In the genomic region with DNA sequence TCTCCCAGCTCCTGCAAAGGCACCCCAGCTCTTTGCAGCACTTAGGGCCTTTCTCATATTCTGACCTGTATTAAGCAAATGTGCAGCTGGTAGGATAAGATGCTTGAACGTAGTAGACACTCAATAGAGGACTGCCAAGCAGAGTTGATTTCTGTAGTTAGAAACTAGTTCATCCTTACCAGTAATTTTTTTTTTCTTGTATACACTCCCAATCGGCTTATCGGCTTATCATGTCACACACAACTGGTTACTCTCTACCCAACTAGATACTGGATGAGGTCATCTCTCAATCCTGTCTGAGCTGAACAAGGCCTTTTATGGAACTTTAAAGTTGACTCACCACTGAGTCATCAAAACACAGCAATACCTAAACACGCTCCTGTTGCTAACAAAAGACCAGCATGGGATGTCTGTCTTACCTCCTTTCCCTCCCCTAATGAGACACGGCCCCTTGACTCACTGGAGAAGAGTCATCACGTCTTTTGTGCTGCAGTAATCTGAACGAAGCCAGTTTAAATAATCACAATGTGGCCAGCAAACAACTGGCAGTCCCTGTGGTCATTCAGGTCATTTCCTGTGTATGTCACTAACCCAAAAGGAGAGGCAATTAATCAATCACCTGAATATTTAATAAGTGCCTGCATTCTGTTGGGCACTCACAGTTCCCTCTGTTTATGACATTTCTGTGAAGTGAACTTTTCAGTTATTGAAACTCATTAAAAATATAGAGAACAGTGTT, we compare ENCODE assay signal across 8 cellular contexts. TPM values are rescaled to one million over a fixed set of nuclear protein-coding genes. Genes with fewer than 3 reads are reported as not detected.
A peak's percentile ranks its signal among the peaks of the same experiment; 100 is the strongest.
DNase-seq lines count a peak whose midpoint lies in the region; ATAC-seq and TF ChIP-seq lines count a peak whose summit lies in the region.

No MANE protein-coding gene starts in this region.

- no peaks in the 10 kb centered on the region for H3K9me3 ChIP-seq in Caco-2

- no peaks in the 10 kb centered on the region for H3K27me3 ChIP-seq in Caco-2 (replicated peaks; ENCODE audit: control insufficient read depth, insufficient read depth, low read length)
- H3K27me3 ChIP-seq in rectal smooth muscle tissue (ENCODE audit: control insufficient read depth, insufficient read depth, low read length): no peaks in the 10 kb centered on the region

- intact Hi-C loops in Caco-2 (cut with micrococcal nuclease; ENCODE audit: unreplicated experiment): loop anchor here (1.0 to 5.0 kb wide), 4 partner anchors 13 to 204 kb away; no protein-coding TSS in a partner anchor

- CTCF ChIA-PET in Caco-2 (lab: Charles Lee): interaction anchor here (0.6 to 1.0 kb wide), 2 partner anchors 31 to 47 kb away, joined by 5 read pairs; no protein-coding TSS in a partner anchor

- POLR2A ChIA-PET in Caco-2 (lab: Charles Lee): interaction anchor here (0.7 to 1.6 kb wide), 7 partner anchors 10 to 301 kb away, joined by 3 to 6 read pairs (median 4); a partner anchor contains a TSS

- no peak overlapping the region for H3K9ac ChIP-seq in rectal smooth muscle tissue (ENCODE audit: low read length)

- H3K4me1 ChIP-seq in Caco-2 (peaks cover 56% of the 10 kb centered on the region), rectal smooth muscle tissue (ENCODE audit: control insufficient read depth, insufficient read depth, low read length) (peaks cover 39% of the 10 kb centered on the region)

- H3K9me3 Mint-ChIP-seq in Caco-2 (ENCODE audit: unreplicated experiment): peaks cover 15% of the 10 kb centered on the region

- H3K36me3 Mint-ChIP-seq in Caco-2 (ENCODE audit: insufficient read depth, unreplicated experiment): peaks cover 25% of the 10 kb centered on the region

- no peak overlapping the region for H3K4me3 ChIP-seq in Caco-2 (ENCODE audit: low read depth, low read length)
- no peak overlapping the region for H3K4me3 ChIP-seq in rectal smooth muscle tissue (ENCODE audit: low read length)

- no peak for TF ChIP-seq CTCF in Caco-2 (IDR thresholded peaks at IDR 0.05; ENCODE audit: insufficient read depth in 1 of 2, low read depth in 1 of 2, low read length in 1 of 2, severe bottlenecking in 1 of 2, unreplicated experiment in 1 of 2)

- peak overlapping the region; percentile 98 for H3K27ac ChIP-seq in rectal smooth muscle tissue (ENCODE audit: low read depth, low read length)

- no TSS peak for BruUV-seq in Caco-2 (replicated peaks; lab: Mats Ljungman, UMichigan)

- H3K4me1 Mint-ChIP-seq in Caco-2 (ENCODE audit: low read depth, unreplicated experiment): peaks cover 54% of the 10 kb centered on the region

- ATAC-seq in GM21360 (IDR thresholded peaks at IDR 0.05; ENCODE audit: unreplicated experiment) (peak; percentile 86), HG03558 (IDR thresholded peaks at IDR 0.05; ENCODE audit: extremely low read depth, unreplicated experiment) (peak; percentile 82)

- no peaks in the 10 kb centered on the region for H3K27me3 Mint-ChIP-seq in Caco-2 (ENCODE audit: insufficient read depth, unreplicated experiment)

- peak overlapping the region; percentile 100 for H3K27ac Mint-ChIP-seq in Caco-2 (ENCODE audit: unreplicated experiment)

- DNase-seq in Caco-2: peak; percentile 90 to 91
- peak; percentile 97 for DNase-seq in OCI-M1 (lab: John Stamatoyannopoulos, UW)
- DNase-seq in activated effector memory CD4-positive, alpha-beta T cell treated with anti-CD3 and anti-CD28 coated beads, Interleukin-2, amount 50 U/mL, for 16 hours: peak; percentile 82
- DNase-seq in glomerular endothelial cell (ENCODE audit: extremely low read depth, low read depth, low spot score): peak; percentile 100
- no peak for DNase-seq in NCI-H1694 treated with DMSO at 0.1 percent for 48 hours (lab: John Stamatoyannopoulos, UW)

- H3K36me3 ChIP-seq in Caco-2 (ENCODE audit: control insufficient read depth, insufficient read depth, low read length) (no peaks in the 10 kb centered on the region), rectal smooth muscle tissue (ENCODE audit: control insufficient read depth, insufficient read depth, low read length) (no peaks in the 10 kb centered on the region)

- H3K4me3 Mint-ChIP-seq in Caco-2 (ENCODE audit: unreplicated experiment): peak overlapping the region; percentile 57

RNA-seq across cellular contexts. Expression of a gene that starts 7.5 kb away (rescaled TPM):
- total RNA-seq in Caco-2 (2022) (108 and 116 TPM in 2 replicates), glomerular endothelial cell (17.3 and 32.3 TPM in 2 replicates)
